In the genomic region with DNA sequence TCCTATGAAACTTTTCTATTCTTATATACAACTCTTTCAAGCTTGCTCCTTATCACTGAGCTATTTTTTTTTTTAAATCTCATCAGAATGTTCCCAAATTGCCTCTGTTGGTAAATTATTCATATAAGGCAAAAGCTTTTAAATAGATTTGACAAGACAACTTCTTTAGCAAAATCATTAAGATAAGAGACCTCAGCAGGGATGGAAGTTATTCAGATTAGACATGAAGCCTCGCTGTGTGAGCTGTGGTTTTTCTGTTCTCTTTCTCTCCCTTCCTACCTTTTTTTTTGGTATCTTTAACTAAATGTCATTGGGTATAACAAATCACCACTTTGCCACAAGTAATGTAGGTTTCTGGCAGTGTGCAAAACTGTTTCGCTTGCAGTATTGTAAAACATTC, we compare ENCODE assay signal across 34 cellular contexts.
"Had no signal": no experiment of that assay in that cellular context is flagged by ENCODE, and none has a peak within 500 bp of the region (broad histone marks: within the 10 kb centered on the region; RNA-seq: fewer than 3 reads in every experiment).

No MANE protein-coding gene starts in this region.

- H3K36me3 Mint-ChIP-seq: activated CD4-positive, alpha-beta memory T cell treated with anti-CD3 and anti-CD28 coated beads for 36 hours; activated naive CD4-positive, alpha-beta T cell treated with anti-CD3 and anti-CD28 coated beads, Interleukin-2, amount 50 U/mL, for 72 hours; IgD-negative memory B cell had no signal

- H3K27ac ChIP-seq: adrenal gland, brain microvascular endothelial cell, PC-9 had no signal

- H3K27me3 ChIP-seq: adrenal gland, brain microvascular endothelial cell had no signal

- H3K4me3 ChIP-seq: adrenal gland, PC-9 had no signal

- H3K4me1 Mint-ChIP-seq: central memory CD8-positive, alpha-beta T cell; IgD-negative memory B cell had no signal

- H2AFZ ChIP-seq: PC-9 had no signal

- H3K27me3 Mint-ChIP-seq: activated CD4-positive, alpha-beta memory T cell treated with anti-CD3 and anti-CD28 coated beads for 36 hours; central memory CD8-positive, alpha-beta T cell had no signal

- H3K4me3 Mint-ChIP-seq: activated CD4-positive, alpha-beta memory T cell treated with anti-CD3 and anti-CD28 coated beads for 36 hours; activated naive CD4-positive, alpha-beta T cell treated with anti-CD3 and anti-CD28 coated beads for 36 hours; activated T-cell treated with anti-CD3 and anti-CD28 coated beads, Interleukin-2, amount 50 U/mL, for 4 hours; activated T-helper 1 cell treated with anti-CD3 and anti-CD28 coated beads, Interleukin-12 subunit alpha, Interleukin-12 subunit beta, Interleukin-2, Interleukin-4 antibody, amounts not matched to agents 30 ng/mL and 10 ng/mL and 1 ng/mL, durations not matched to agents 14 hours and 24 hours and 36 hours; central memory CD8-positive, alpha-beta T cell; IgD-negative memory B cell had no signal

- H3K4me1 ChIP-seq: adrenal gland had no signal

- H3K9me3 Mint-ChIP-seq: activated CD4-positive, alpha-beta memory T cell treated with anti-CD3 and anti-CD28 coated beads for 36 hours; activated naive CD4-positive, alpha-beta T cell treated with anti-CD3 and anti-CD28 coated beads for 36 hours; activated T-cell treated with anti-CD3 and anti-CD28 coated beads, Interleukin-2, amount 50 U/mL, for 4 hours; activated T-helper 1 cell treated with anti-CD3 and anti-CD28 coated beads, Interleukin-12 subunit alpha, Interleukin-12 subunit beta, Interleukin-2, Interleukin-4 antibody, amounts not matched to agents 30 ng/mL and 10 ng/mL and 1 ng/mL, durations not matched to agents 14 hours and 24 hours and 36 hours; IgD-negative memory B cell had no signal

- H3K36me3 ChIP-seq: adrenal gland, brain microvascular endothelial cell had no signal

- H3K4me2 ChIP-seq: PC-9 had no signal

- H3K9me3 ChIP-seq: adrenal gland had no signal

- H3K27ac Mint-ChIP-seq: activated CD4-positive, alpha-beta memory T cell treated with anti-CD3 and anti-CD28 coated beads for 36 hours; activated naive CD4-positive, alpha-beta T cell treated with anti-CD3 and anti-CD28 coated beads for 36 hours; activated naive CD4-positive, alpha-beta T cell treated with anti-CD3 and anti-CD28 coated beads, Interleukin-2, amount 50 U/mL, for 72 hours; activated T-helper 1 cell treated with anti-CD3 and anti-CD28 coated beads, Interleukin-12 subunit alpha, Interleukin-12 subunit beta, Interleukin-2, Interleukin-4 antibody, amounts not matched to agents 30 ng/mL and 10 ng/mL and 1 ng/mL, durations not matched to agents 14 hours and 24 hours and 36 hours; IgD-negative memory B cell had no signal

- ATAC-seq: activated naive CD4-positive, alpha-beta T cell treated with anti-CD3 and anti-CD28 coated beads, Interleukin-2, amount 50 U/mL, for 72 hours; activated T-cell treated with anti-CD3 and anti-CD28 coated beads, Interleukin-2, amount 50 U/mL, for 4 hours had no signal

- DNase-seq: activated CD4-positive, alpha-beta memory T cell treated with anti-CD3 and anti-CD28 coated beads for 36 hours; activated CD4-positive, alpha-beta T cell treated with anti-CD3 and anti-CD28 coated beads for 4 hours; activated CD4-positive, alpha-beta T cell treated with anti-CD3 and anti-CD28 coated beads, Interleukin-2, amount 50 U/mL, for 1 hour; activated CD4-positive, CD25-positive, alpha-beta regulatory T cell treated with anti-CD3 and anti-CD28 coated beads, Interleukin-2, amount 50 U/mL, for 72 hours; activated CD8-positive, alpha-beta memory T cell treated with anti-CD3 and anti-CD28 coated beads, Interleukin-2, amount 50 U/mL, for 4 hours; activated gamma-delta T cell treated with Interleukin-2 at 50 U/mL for 16 hours; activated naive CD4-positive, alpha-beta T cell treated with anti-CD3 and anti-CD28 coated beads for 36 hours; activated T-cell treated with anti-CD3 and anti-CD28 coated beads for 4 hours; activated T-cell treated with anti-CD3 and anti-CD28 coated beads, Interleukin-2, amount 50 U/mL, for 4 hours; adrenal gland; anterior cingulate cortex; brain microvascular endothelial cell; Karpas-422; KBM-7; NCI-H1105 treated with DMSO at 0.1 percent for 48 hours; NCI-H1436; NCI-H1694; NCI-H1930; NCI-H2081 treated with DMSO at 0.1 percent for 48 hours; NCI-H226; NCI-H446 treated with DMSO at 0.1 percent for 48 hours; NCI-H524; NCI-H69; NK-92 treated with Interleukin-12 subunit alpha and Interleukin-12 subunit beta, amount 100 ng/mL, for 24 hours; PC-9; Right ventricle myocardium superior; SW 1271; T-helper 1 cell; T-helper 2 cell; T-helper 9 cell had no signal
